ENCODE assay signal across 17 cellular contexts in the genomic region with DNA sequence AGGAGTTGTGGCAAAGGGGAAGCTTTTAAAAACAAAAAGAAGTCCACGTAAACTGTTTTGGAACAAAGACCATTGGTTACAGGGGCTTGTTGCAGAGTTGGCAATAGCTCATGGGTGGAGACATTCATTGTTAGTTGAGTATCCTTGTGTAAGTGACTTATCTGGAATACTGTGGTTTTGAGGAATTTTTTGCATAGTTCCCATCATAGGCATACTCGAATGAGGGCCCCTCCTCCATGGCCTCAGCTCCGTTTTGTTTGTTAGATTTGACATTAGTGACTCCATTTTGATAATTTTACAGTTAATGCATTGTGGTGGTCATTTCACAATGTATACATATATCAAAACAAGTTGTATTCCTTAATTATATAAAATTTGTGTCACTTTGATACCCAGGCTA. TPM values are rescaled to one million over a fixed set of nuclear protein-coding genes. Genes with fewer than 3 reads are reported as not detected.
A peak's percentile ranks its signal among the peaks of the same experiment; 100 is the strongest.
DNase-seq lines count a peak whose midpoint lies in the region; FAIRE-seq and TF ChIP-seq lines count a peak whose summit lies in the region.
"Had no signal": no experiment of that assay in that cellular context is flagged by ENCODE, and none has a peak within 500 bp of the region (broad histone marks: within the 10 kb centered on the region; RNA-seq: fewer than 3 reads in every experiment).

No MANE protein-coding gene starts in this region.

- H3K4me1 Mint-ChIP-seq in astrocyte (ENCODE audit: low read depth, unreplicated experiment) = peaks cover 13% of the 10 kb centered on the region

- H3K9me3 ChIP-seq in astrocyte (ENCODE audit: insufficient read depth, low read depth, low read length) (no peaks in the 10 kb centered on the region), smooth muscle cell (replicated peaks; ENCODE audit: low read depth) (no peaks in the 10 kb centered on the region), suprapubic skin (no peaks in the 10 kb centered on the region)
- H3K9me3 ChIP-seq: neutrophil, transverse colon had no signal

- peak; percentile 79 for FAIRE-seq in astrocyte (lab: Jason Lieb, UNC)
- FAIRE-seq: GM18507 had no signal

- CTCF ChIA-PET in AG04449 (lab: Yijun Ruan, JAX) = interaction anchor here (0.7 to 1.2 kb wide), 3 partner anchors 9 to 147 kb away, joined by 3 read pairs; no protein-coding TSS in a partner anchor

- H3K36me3 ChIP-seq in astrocyte (ENCODE audit: insufficient read depth, low read length) (no peaks in the 10 kb centered on the region), smooth muscle cell (ENCODE audit: low read depth) (no peaks in the 10 kb centered on the region), suprapubic skin (no peaks in the 10 kb centered on the region)
- H3K36me3 ChIP-seq: neutrophil, transverse colon had no signal

- H3K27me3 ChIP-seq in astrocyte (ENCODE audit: insufficient read depth, low read length) = no peaks in the 10 kb centered on the region
- no peaks in the 10 kb centered on the region for H3K27me3 ChIP-seq in smooth muscle cell (ENCODE audit: low read depth)
- no peaks in the 10 kb centered on the region for H3K27me3 ChIP-seq in suprapubic skin
- H3K27me3 ChIP-seq: hepatocyte, transverse colon had no signal

- no peaks in the 10 kb centered on the region for H4K20me1 ChIP-seq in astrocyte (ENCODE audit: insufficient read depth, low read length)
- no peaks in the 10 kb centered on the region for H4K20me1 ChIP-seq in smooth muscle cell (ENCODE audit: low read depth)

- DNase-seq in AG04449 (ENCODE audit: low read depth, low spot score) = peak; percentile 49
- peak; percentile 62 for DNase-seq in HCEC 1CT
- DNase-seq in astrocyte (ENCODE audit: low read depth) = peak; percentile 98
- DNase-seq in kidney glomerular epithelial cell (lab: John Stamatoyannopoulos, UW) = peak; percentile 19
- no peak for DNase-seq in smooth muscle cell (lab: John Stamatoyannopoulos, UW; ENCODE audit: unreplicated experiment)
- no peak for DNase-seq in KG1 (lab: John Stamatoyannopoulos, UW)
- no peak for DNase-seq in MV-4-11 (lab: John Stamatoyannopoulos, UW)
- DNase-seq in suprapubic skin (ENCODE audit: low spot score in 2 of 2) = no peak
- DNase-seq: aorta, Calu3, midbrain, NCI-H82, transverse colon had no signal

- 44% methylated on average over 3 of the region's 3 CpGs for WGBS in smooth muscle cell (ENCODE audit: low lambda C conversion rate)
- 90% methylated on average over 3 of the region's 3 CpGs for WGBS in suprapubic skin

- H3K36me3 Mint-ChIP-seq in astrocyte (ENCODE audit: low read depth, unreplicated experiment) = no peaks in the 10 kb centered on the region

- peaks cover 28% of the 10 kb centered on the region for H3K4me1 ChIP-seq in astrocyte (ENCODE audit: insufficient read depth, low read length)
- no peaks in the 10 kb centered on the region for H3K4me1 ChIP-seq in smooth muscle cell (ENCODE audit: low read depth)
- H3K4me1 ChIP-seq in suprapubic skin = no peaks in the 10 kb centered on the region
- H3K4me1 ChIP-seq: transverse colon had no signal

- no peak overlapping the region for H3K27ac Mint-ChIP-seq in astrocyte (ENCODE audit: unreplicated experiment)

- H3K4me2 ChIP-seq in astrocyte (ENCODE audit: low read length) (peak overlapping the region; percentile 48), smooth muscle cell (no peak overlapping the region)
- H3K4me2 ChIP-seq: hepatocyte had no signal

- no peak overlapping the region for H3K4me3 Mint-ChIP-seq in astrocyte (ENCODE audit: unreplicated experiment)

- POLR2A ChIA-PET in AG04449 (lab: Yijun Ruan, JAX) = no interaction called here

- H3K79me2 ChIP-seq in astrocyte (ENCODE audit: insufficient read depth, low read length) (no peaks in the 10 kb centered on the region), smooth muscle cell (ENCODE audit: low read depth) (no peaks in the 10 kb centered on the region)
- H3K79me2 ChIP-seq: hepatocyte had no signal

- H3K9ac ChIP-seq in astrocyte (ENCODE audit: low read length) (peak overlapping the region; percentile 47), smooth muscle cell (ENCODE audit: low read depth) (no peak overlapping the region)

- H3F3A ChIP-seq in smooth muscle cell (ENCODE audit: low read depth) = no peaks in the 10 kb centered on the region

- TF ChIP-seq POLR2A in suprapubic skin (IDR thresholded peaks at IDR 0.05) = no peak

- TF ChIP-seq CTCF in AG04449 (IDR thresholded peaks at IDR 0.05; ENCODE audit: insufficient read depth, low read length, missing control alignments) (no peak), astrocyte (IDR thresholded peaks at IDR 0.05; ENCODE audit: insufficient read depth, low read depth, low read length) (no peak), smooth muscle cell (IDR thresholded peaks at IDR 0.05; ENCODE audit: borderline replicate concordance, insufficient read depth, poor library complexity, severe bottlenecking) (no peak), suprapubic skin (IDR thresholded peaks at IDR 0.05) (no peak)

- no peaks in the 10 kb centered on the region for H3K27me3 Mint-ChIP-seq in astrocyte (ENCODE audit: low read depth, unreplicated experiment)

- H3K27ac ChIP-seq in astrocyte (ENCODE audit: low read depth, low read length) = peak overlapping the region; percentile 67
- no peak overlapping the region for H3K27ac ChIP-seq in smooth muscle cell (ENCODE audit: low read depth)
- H3K27ac ChIP-seq in suprapubic skin = no peak overlapping the region
- H3K27ac ChIP-seq: hepatocyte, neutrophil, skin epidermis, transverse colon had no signal

- no peak for TF ChIP-seq EP300 in suprapubic skin (IDR thresholded peaks at IDR 0.05)

- H2AFZ ChIP-seq in astrocyte (ENCODE audit: low read depth, low read length) (peak overlapping the region; percentile 0), smooth muscle cell (ENCODE audit: low read depth) (no peak overlapping the region)
- H2AFZ ChIP-seq: hepatocyte had no signal

- no peaks in the 10 kb centered on the region for H3K9me3 Mint-ChIP-seq in astrocyte (ENCODE audit: unreplicated experiment)

- H3K4me3 ChIP-seq in AG04449 (ENCODE audit: low read depth, low read length) (no peak overlapping the region), astrocyte (ENCODE audit: insufficient read depth, low read depth, low read length) (no peak overlapping the region), smooth muscle cell (no peak overlapping the region), suprapubic skin (no peak overlapping the region)
- H3K4me3 ChIP-seq: hepatocyte, skin epidermis, transverse colon had no signal

RNA-seq across cellular contexts. Expression of gene SMKR1, which starts 12.8 kb away (rescaled TPM):
- not detected in 2 replicates for total RNA-seq in astrocyte
- not detected in 2 replicates for total RNA-seq in smooth muscle cell
- polyA plus RNA-seq in smooth muscle cell = not detected in 2 replicates
- not detected for total RNA-seq in suprapubic skin
- total RNA-seq: aorta, Calu3, hepatocyte, transverse colon had no signal

RNA-seq across cellular contexts. Expression of gene STRIP2, which starts 55.3 kb away (rescaled TPM):
- 0.94 and 1.3 TPM in 2 replicates for total RNA-seq in astrocyte
- 1.6 and 6.9 TPM in 2 replicates for total RNA-seq in smooth muscle cell
- 0.39 and 0.57 TPM in 2 replicates for polyA plus RNA-seq in smooth muscle cell
- total RNA-seq in suprapubic skin = 1 to 10 TPM in 2 of 4 donors, under 1 TPM in 2; 0.23 to 1.6 (median 0.69) TPM

Comparison
In these comparisons a context has a peak if more than half of its experiments do, and no peak if none do; other contexts are left out.
1. DNase-seq: peak in AG04449 (single experiment), HCEC 1CT (single experiment), astrocyte (single experiment) and kidney glomerular epithelial cell (single experiment); none in smooth muscle cell (single experiment), KG1 (single experiment), MV-4-11 (single experiment) and suprapubic skin (0 of 2).